In genomic region chr2:207694811-207695281, GRCh38 we compare ENCODE assay signal across 20 cellular contexts. TPM values are rescaled to one million over a fixed set of nuclear protein-coding genes. Genes with fewer than 3 reads are reported as not detected.
A peak's percentile ranks its signal among the peaks of the same experiment; 100 is the strongest.
DNase-seq lines count a peak whose midpoint lies in the region; ATAC-seq and TF ChIP-seq lines count a peak whose summit lies in the region.
"Had no signal": no experiment of that assay in that cellular context is flagged by ENCODE, and none has a peak within 500 bp of the region (broad histone marks: within the 10 kb centered on the region; RNA-seq: fewer than 3 reads in every experiment).

No MANE protein-coding gene starts in this region.

- no peaks in the 10 kb centered on the region; a peak in 2 of 5 replicates for H3K9me3 Mint-ChIP-seq in H9

- H3K27ac ChIP-seq in H9 (ENCODE audit: insufficient read length, low read depth, low read length) = no peak overlapping the region
- H3K27ac ChIP-seq: lower lobe of right lung, testis had no signal

- H3K4me1 ChIP-seq in H9 (ENCODE audit: insufficient read depth, low read length) = no peaks in the 10 kb centered on the region
- H3K4me1 ChIP-seq: lower lobe of right lung, testis had no signal

- H3K4me3 ChIP-seq in fibroblast of pulmonary artery (replicated peaks; ENCODE audit: low read depth, low read length) = no peak overlapping the region
- H3K4me3 ChIP-seq: lower lobe of right lung, testis had no signal

- no peak overlapping the region for H4K91ac ChIP-seq in H9 (ENCODE audit: insufficient read length, low read depth, low read length)

- no peaks in the 10 kb centered on the region for H3K79me2 ChIP-seq in H9 (ENCODE audit: insufficient read depth, low read length)

- no peak overlapping the region for H3K9ac ChIP-seq in H9 (ENCODE audit: extremely low read depth, insufficient read length, low read length)

- no peak overlapping the region for H3K27ac Mint-ChIP-seq in H9
- H3K27ac Mint-ChIP-seq: brain, nephron had no signal

- H3K23ac ChIP-seq in H9 (ENCODE audit: insufficient read length, low read depth, low read length) = no peak overlapping the region

- H3K23me2 ChIP-seq in H9 (ENCODE audit: insufficient read length, low read depth, low read length, poor library complexity, severe bottlenecking) = no peaks in the 10 kb centered on the region

- H4K5ac ChIP-seq in H9 (ENCODE audit: insufficient read length, low read depth, low read length) = no peak overlapping the region

- no peak overlapping the region for H2AK5ac ChIP-seq in H9 (ENCODE audit: insufficient read length, low read length)

- H3K79me1 ChIP-seq in H9 (ENCODE audit: insufficient read depth, low read depth, low read length, poor library complexity, severe bottlenecking) = no peaks in the 10 kb centered on the region

- no peak for TF ChIP-seq CTCF in fibroblast of pulmonary artery (IDR thresholded peaks at IDR 0.05; ENCODE audit: low read length, missing control alignments)
- no peak for TF ChIP-seq CTCF in H9 (conservative IDR thresholded peaks at IDR 0.05)

- no peak overlapping the region for H2BK15ac ChIP-seq in H9 (ENCODE audit: low read depth, low read length)

- no peak overlapping the region for H3K56ac ChIP-seq in H9 (ENCODE audit: insufficient read length, low read depth, low read length)

- no peaks in the 10 kb centered on the region for H3K36me3 Mint-ChIP-seq in H9 (ENCODE audit: insufficient read depth in 1 of 3, low read depth in 3 of 3)
- H3K36me3 Mint-ChIP-seq: brain had no signal

- WGBS in H9 (ENCODE audit: extremely low coverage, insufficient read length, low lambda C conversion rate) = no CpG with 5 or more reads among the region's 4 CpGs

- no peak overlapping the region for H3T11ph ChIP-seq in H9 (ENCODE audit: low read length)

- H3K4me1 Mint-ChIP-seq in H9 = peaks cover 0 to 3% of the 10 kb centered on the region in 2 experiments; a peak in 2 of 4 replicates

- no peak overlapping the region for H2AFZ ChIP-seq in H9 (ENCODE audit: low read length)

- no peak overlapping the region for H3K18ac ChIP-seq in H9 (ENCODE audit: insufficient read length, low read depth, low read length)

- no peaks in the 10 kb centered on the region for H3K27me3 ChIP-seq in H9 (ENCODE audit: insufficient read depth, low read length)
- H3K27me3 ChIP-seq: testis had no signal

- no peaks in the 10 kb centered on the region for H3K27me3 Mint-ChIP-seq in H9 (ENCODE audit: low read depth)
- H3K27me3 Mint-ChIP-seq: brain had no signal

- DNase-seq in AG08395 (ENCODE audit: low spot score) (peak; percentile 43), MV-4-11 (lab: John Stamatoyannopoulos, UW) (peak; percentile 43), fibroblast of pulmonary artery (ENCODE audit: low read depth) (peak; percentile 22), SW480 (ENCODE audit: low spot score) (no peak), H9 (no peak), dermis blood vessel endothelial cell (no peak), NCI-H526 treated with DMSO at 0.1 percent for 48 hours (lab: John Stamatoyannopoulos, UW) (no peak)
- DNase-seq: activated CD4-positive, CD25-positive, alpha-beta regulatory T cell; activated gamma-delta T cell treated with Interleukin-2 at 50 U/mL for 16 hours; COR-L47; GDM1; lower lobe of right lung; NCI-H2081; NCI-H526; RPMI8226; stimulated activated CD4-positive, alpha-beta T cell treated with anti-CD3 and anti-CD28 coated beads, Interleukin-1b, Interleukin-23, amount 100 ng/mL, for 48 hours; testis had no signal

- H3K9me3 ChIP-seq in H9 (ENCODE audit: control insufficient read depth, low read depth, low read length) = no peaks in the 10 kb centered on the region
- H3K9me3 ChIP-seq: lower lobe of right lung, testis had no signal

- H2BK20ac ChIP-seq in H9 (ENCODE audit: low read depth, low read length, poor library complexity, severe bottlenecking) = no peak overlapping the region

- no peak overlapping the region for H3K4me3 Mint-ChIP-seq in H9
- H3K4me3 Mint-ChIP-seq: brain, nephron had no signal

- no peak overlapping the region for H3K4ac ChIP-seq in H9 (ENCODE audit: low read depth, low read length)

- no peak overlapping the region for H3K14ac ChIP-seq in H9 (ENCODE audit: insufficient read depth, low read length)

- no peak overlapping the region for H4K8ac ChIP-seq in H9 (replicated peaks; ENCODE audit: insufficient read length, low read depth, low read length)

- H2BK120ac ChIP-seq in H9 (ENCODE audit: low read depth, low read length, poor library complexity, severe bottlenecking) = no peak overlapping the region

- ATAC-seq in GM21390 (IDR thresholded peaks at IDR 0.05; ENCODE audit: unreplicated experiment) = peak; percentile 55
- ATAC-seq: lower lobe of right lung had no signal

- no peak overlapping the region for H2BK12ac ChIP-seq in H9 (ENCODE audit: insufficient read length, low read depth, low read length)

- no peaks in the 10 kb centered on the region for H4K20me1 ChIP-seq in H9 (ENCODE audit: control insufficient read depth, insufficient read depth, insufficient read length)

- no peak overlapping the region for H2BK5ac ChIP-seq in H9 (ENCODE audit: insufficient read length, low read length)

- H3K4me2 ChIP-seq in H9 (ENCODE audit: insufficient read depth, insufficient read length, low read length) = no peak overlapping the region

RNA-seq across cellular contexts. Expression of gene CCNYL1, which starts 16.6 kb away (rescaled TPM):
- total RNA-seq in H9 (2021) (27.0 and 28.1 TPM in 2 replicates), dermis blood vessel endothelial cell (30.3 and 53.9 TPM in 2 replicates)

Comparison
In these comparisons a context has a peak if more than half of its experiments do, and no peak if none do; other contexts are left out.
1. DNase-seq: peak in AG08395 (single experiment), MV-4-11 (single experiment) and fibroblast of pulmonary artery (single experiment); none in SW480 (single experiment), H9 (single experiment), dermis blood vessel endothelial cell (single experiment) and NCI-H526 treated with DMSO at 0.1 percent for 48 hours (single experiment).